Comparison of ENCODE assay signal across 18 cellular contexts in genomic region chr16:2971985-2972784, GRCh38. TPM values are rescaled to one million over a fixed set of nuclear protein-coding genes. Genes with fewer than 3 reads are reported as not detected.
DNase-seq lines count a peak whose midpoint lies in the region; ATAC-seq and TF ChIP-seq lines count a peak whose summit lies in the region.
"Had no signal": no experiment of that assay in that cellular context is flagged by ENCODE, and none has a peak within 500 bp of the region (broad histone marks: within the 10 kb centered on the region; RNA-seq: fewer than 3 reads in every experiment).

No MANE protein-coding gene starts in this region.

- no peaks in the 10 kb centered on the region for H3K36me3 ChIP-seq in lower lobe of right lung
- H3K36me3 ChIP-seq: gastrocnemius medialis, vagina had no signal

- no peak for TF ChIP-seq CTCF in lower lobe of right lung (IDR thresholded peaks at IDR 0.05)

- no peak for DNase-seq in T-helper 1 cell
- no peak for DNase-seq in activated naive CD4-positive, alpha-beta T cell treated with anti-CD3 and anti-CD28 coated beads, Interleukin-2, amount 50 U/mL, for 72 hours (ENCODE audit: low spot score in 2 of 2)
- DNase-seq in natural killer cell treated with Interleukin-12 subunit alpha and Interleukin-12 subunit beta and Interleukin-15 and Interleukin-18, amount 100 ng/mL, for 72 hours (ENCODE audit: low spot score) = no peak
- no peak for DNase-seq in stimulated activated CD4-positive, alpha-beta T cell treated with anti-CD3 and anti-CD28 coated beads, Interleukin-1b, Interleukin-23, amount 100 ng/mL, for 48 hours
- DNase-seq in lower lobe of right lung = no peak
- DNase-seq in H4 (ENCODE audit: low spot score) = no peak
- DNase-seq: activated CD4-positive, alpha-beta T cell treated with anti-CD3 and anti-CD28 coated beads for 1 hour; activated naive CD8-positive, alpha-beta T cell treated with anti-CD3 and anti-CD28 coated beads, Interleukin-2, amount 10 ng/mL, durations not matched to agents 7 days and 5 days; dermis blood vessel endothelial cell; gastrocnemius medialis; Kasumi-1; kidney glomerular epithelial cell; NCI-H226; SJCRH30; spleen had no signal

- peaks cover 13% of the 10 kb centered on the region for H3K27me3 Mint-ChIP-seq in T-helper 1 cell treated with Interleukin-12 subunit alpha and Interleukin-12 subunit beta and Interleukin-4 antibody, amounts not matched to agents 30 μg/mL and 1 μg/mL, for 36 hours (ENCODE audit: low read depth)
- peaks cover 16% of the 10 kb centered on the region for H3K27me3 Mint-ChIP-seq in IgD-negative memory B cell
- peaks cover 5% of the 10 kb centered on the region in 2 donors for H3K27me3 Mint-ChIP-seq in natural killer cell treated with Interleukin-12 subunit alpha and Interleukin-12 subunit beta and Interleukin-15 and Interleukin-18, amount 100 ng/mL, for 72 hours

- H3K9me3 Mint-ChIP-seq in T-helper 1 cell treated with Interleukin-12 subunit alpha and Interleukin-12 subunit beta and Interleukin-4 antibody, amounts not matched to agents 30 μg/mL and 1 μg/mL, for 36 hours = no peaks in the 10 kb centered on the region
- peaks cover 0 to 2% (median 0%) of the 10 kb centered on the region in 3 donors for H3K9me3 Mint-ChIP-seq in IgD-negative memory B cell
- no peaks in the 10 kb centered on the region for H3K9me3 Mint-ChIP-seq in activated naive CD4-positive, alpha-beta T cell treated with anti-CD3 and anti-CD28 coated beads, Interleukin-2, amount 50 U/mL, for 72 hours
- no peaks in the 10 kb centered on the region for H3K9me3 Mint-ChIP-seq in natural killer cell treated with Interleukin-12 subunit alpha and Interleukin-12 subunit beta and Interleukin-15 and Interleukin-18, amount 100 ng/mL, for 72 hours
- H3K9me3 Mint-ChIP-seq: activated naive CD8-positive, alpha-beta T cell treated with anti-CD3 and anti-CD28 coated beads, Interleukin-2, amount 10 ng/mL, durations not matched to agents 7 days and 5 days had no signal

- H3K36me3 Mint-ChIP-seq in T-helper 1 cell treated with Interleukin-12 subunit alpha and Interleukin-12 subunit beta and Interleukin-4 antibody, amounts not matched to agents 30 μg/mL and 1 μg/mL, for 36 hours (ENCODE audit: low read depth) = peaks cover 4% of the 10 kb centered on the region
- H3K36me3 Mint-ChIP-seq in IgD-negative memory B cell = peaks cover 4% of the 10 kb centered on the region
- peaks cover 6 to 33% of the 10 kb centered on the region in 2 donors for H3K36me3 Mint-ChIP-seq in activated naive CD4-positive, alpha-beta T cell treated with anti-CD3 and anti-CD28 coated beads, Interleukin-2, amount 50 U/mL, for 72 hours
- H3K36me3 Mint-ChIP-seq in natural killer cell treated with Interleukin-12 subunit alpha and Interleukin-12 subunit beta and Interleukin-15 and Interleukin-18, amount 100 ng/mL, for 72 hours = no peaks in the 10 kb centered on the region

- H3K27me3 ChIP-seq in lower lobe of right lung (ENCODE audit: low read depth) = peaks cover 11% of the 10 kb centered on the region
- H3K27me3 ChIP-seq: SJCRH30 had no signal

- H3K9me3 ChIP-seq in lower lobe of right lung = no peaks in the 10 kb centered on the region
- H3K9me3 ChIP-seq: gastrocnemius medialis, SJCRH30, spleen, vagina had no signal

- peaks cover 32% of the 10 kb centered on the region for H3K4me1 ChIP-seq in lower lobe of right lung

- H3K27ac ChIP-seq in lower lobe of right lung = no peak overlapping the region
- H3K27ac ChIP-seq: gastrocnemius medialis, SJCRH30, spleen, vagina had no signal

- H3K4me3 ChIP-seq in lower lobe of right lung = no peak overlapping the region
- H3K4me3 ChIP-seq: gastrocnemius medialis, SJCRH30, spleen, vagina had no signal

- no peak for ATAC-seq in activated naive CD4-positive, alpha-beta T cell treated with anti-CD3 and anti-CD28 coated beads, Interleukin-2, amount 50 U/mL, for 72 hours
- ATAC-seq in natural killer cell treated with Interleukin-12 subunit alpha and Interleukin-12 subunit beta and Interleukin-15 and Interleukin-18, amount 100 ng/mL, for 72 hours = no peak
- no peak for ATAC-seq in lower lobe of right lung
- ATAC-seq: gastrocnemius medialis had no signal

- H3K27ac Mint-ChIP-seq in T-helper 1 cell treated with Interleukin-12 subunit alpha and Interleukin-12 subunit beta and Interleukin-4 antibody, amounts not matched to agents 30 μg/mL and 1 μg/mL, for 36 hours = no peak overlapping the region
- peak overlapping the region in 2 of 3 donors; percentile 6 to 51 for H3K27ac Mint-ChIP-seq in IgD-negative memory B cell
- peak overlapping the region; percentile 37 to 65 for H3K27ac Mint-ChIP-seq in activated naive CD4-positive, alpha-beta T cell treated with anti-CD3 and anti-CD28 coated beads, Interleukin-2, amount 50 U/mL, for 72 hours
- H3K27ac Mint-ChIP-seq in natural killer cell treated with Interleukin-12 subunit alpha and Interleukin-12 subunit beta and Interleukin-15 and Interleukin-18, amount 100 ng/mL, for 72 hours = peak overlapping the region; percentile 53 to 60

- H3K4me1 Mint-ChIP-seq in T-helper 1 cell treated with Interleukin-12 subunit alpha and Interleukin-12 subunit beta and Interleukin-4 antibody, amounts not matched to agents 30 μg/mL and 1 μg/mL, for 36 hours (ENCODE audit: low read depth) = peaks cover 19% of the 10 kb centered on the region
- peaks cover 8 to 11% (median 8%) of the 10 kb centered on the region in 3 donors for H3K4me1 Mint-ChIP-seq in IgD-negative memory B cell
- peaks cover 14 to 26% of the 10 kb centered on the region in 2 donors for H3K4me1 Mint-ChIP-seq in natural killer cell treated with Interleukin-12 subunit alpha and Interleukin-12 subunit beta and Interleukin-15 and Interleukin-18, amount 100 ng/mL, for 72 hours (ENCODE audit: low read depth in 2 of 2)

- H3K4me3 Mint-ChIP-seq in T-helper 1 cell treated with Interleukin-12 subunit alpha and Interleukin-12 subunit beta and Interleukin-4 antibody, amounts not matched to agents 30 μg/mL and 1 μg/mL, for 36 hours = peak overlapping the region; percentile 58
- H3K4me3 Mint-ChIP-seq in IgD-negative memory B cell = peak overlapping the region in 1 of 4 donors; percentile 73
- peak overlapping the region; percentile 65 for H3K4me3 Mint-ChIP-seq in natural killer cell treated with Interleukin-12 subunit alpha and Interleukin-12 subunit beta and Interleukin-15 and Interleukin-18, amount 100 ng/mL, for 72 hours

- intact Hi-C loops in lower lobe of right lung (cut with DNase I) = no loop called here

RNA-seq across cellular contexts. Expression of gene PAQR4, which starts 3.0 kb away (rescaled TPM):
- polyA plus RNA-seq in IgD-negative memory B cell = 1.9 TPM
- total RNA-seq in activated naive CD4-positive, alpha-beta T cell treated with anti-CD3 and anti-CD28 coated beads, Interleukin-2, amount 50 U/mL, for 72 hours = 10 to 100 TPM; 24.0 to 31.6 TPM
- total RNA-seq in natural killer cell treated with Interleukin-12 subunit alpha and Interleukin-12 subunit beta and Interleukin-15 and Interleukin-18, amount 100 ng/mL, for 72 hours = 10 to 100 TPM; 19.7 to 39.1 TPM
- total RNA-seq in lower lobe of right lung = 10.8 TPM
- total RNA-seq in H4 (2014; rRNA removed; shearing (Covaris generic)) = 14.4 and 17.9 TPM in 2 replicates

RNA-seq across cellular contexts. Expression of gene PKMYT1, which starts 8.1 kb away (rescaled TPM):
- 1.4 TPM for polyA plus RNA-seq in IgD-negative memory B cell
- 100 to 1,000 TPM; 125 to 193 TPM for total RNA-seq in activated naive CD4-positive, alpha-beta T cell treated with anti-CD3 and anti-CD28 coated beads, Interleukin-2, amount 50 U/mL, for 72 hours
- total RNA-seq in natural killer cell treated with Interleukin-12 subunit alpha and Interleukin-12 subunit beta and Interleukin-15 and Interleukin-18, amount 100 ng/mL, for 72 hours = 100 to 1,000 TPM in 1 of 2 donors, 10 to 100 TPM in 1; 76.4 to 251 TPM
- total RNA-seq in lower lobe of right lung = 4.0 TPM
- total RNA-seq in H4 (2014; rRNA removed; shearing (Covaris generic)) = 19.9 and 26.0 TPM in 2 replicates

RNA-seq across cellular contexts. Expression of gene KREMEN2, which starts 8.1 kb away (rescaled TPM):
- 1.5 TPM for polyA plus RNA-seq in IgD-negative memory B cell
- total RNA-seq in activated naive CD4-positive, alpha-beta T cell treated with anti-CD3 and anti-CD28 coated beads, Interleukin-2, amount 50 U/mL, for 72 hours = not detected
- total RNA-seq in natural killer cell treated with Interleukin-12 subunit alpha and Interleukin-12 subunit beta and Interleukin-15 and Interleukin-18, amount 100 ng/mL, for 72 hours = not detected
- not detected for total RNA-seq in lower lobe of right lung
- total RNA-seq in H4 (2014; rRNA removed; shearing (Covaris generic)) = 6.0 and 11.0 TPM in 2 replicates
- total RNA-seq: dermis blood vessel endothelial cell, gastrocnemius medialis, vagina had no signal

RNA-seq across cellular contexts. Expression of gene CLDN9, which starts 40.5 kb away (rescaled TPM):
- polyA plus RNA-seq in IgD-negative memory B cell = not detected
- under 1 TPM in 1 of 2 donors, not detected in 1; 0.11 TPM for total RNA-seq in activated naive CD4-positive, alpha-beta T cell treated with anti-CD3 and anti-CD28 coated beads, Interleukin-2, amount 50 U/mL, for 72 hours
- under 1 TPM in 1 of 2 donors, not detected in 1; 0.47 TPM for total RNA-seq in natural killer cell treated with Interleukin-12 subunit alpha and Interleukin-12 subunit beta and Interleukin-15 and Interleukin-18, amount 100 ng/mL, for 72 hours
- total RNA-seq in lower lobe of right lung = 1.0 TPM
- not detected in 2 replicates for total RNA-seq in H4 (2014; rRNA removed; shearing (Covaris generic))
- total RNA-seq: activated naive CD8-positive, alpha-beta T cell treated with anti-CD3 and anti-CD28 coated beads, Interleukin-2, amount 10 ng/mL, durations not matched to agents 7 days and 5 days; dermis blood vessel endothelial cell; SJCRH30; vagina had no signal

RNA-seq across cellular contexts. Expression of gene CLDN6, which starts 45.8 kb away (rescaled TPM):
- not detected for polyA plus RNA-seq in IgD-negative memory B cell
- not detected for total RNA-seq in activated naive CD4-positive, alpha-beta T cell treated with anti-CD3 and anti-CD28 coated beads, Interleukin-2, amount 50 U/mL, for 72 hours
- total RNA-seq in natural killer cell treated with Interleukin-12 subunit alpha and Interleukin-12 subunit beta and Interleukin-15 and Interleukin-18, amount 100 ng/mL, for 72 hours = not detected
- not detected for total RNA-seq in lower lobe of right lung
- total RNA-seq in H4 (2014; rRNA removed; shearing (Covaris generic)) = 2.0 TPM in 1 of 2 replicates, not detected in the other
- total RNA-seq: activated naive CD8-positive, alpha-beta T cell treated with anti-CD3 and anti-CD28 coated beads, Interleukin-2, amount 10 ng/mL, durations not matched to agents 7 days and 5 days; dermis blood vessel endothelial cell; SJCRH30; spleen; vagina had no signal
- polyA plus RNA-seq: spleen had no signal
